1 cellular context compared by ENCODE assay signal in genomic region chr22:46753360-46753759, GRCh38.
TF ChIP-seq lines count a peak whose summit lies in the region.

No MANE protein-coding gene starts in this region.

TF ChIP-seq in H1, 55 proteins besides CTCF, POLR2A, EP300 and RAD21 (continued from another document):
- TF ChIP-seq RNF2 (IDR thresholded peaks at IDR 0.05; ENCODE audit: borderline replicate concordance, low read depth, low read length, missing control alignments, poor library complexity, severe bottlenecking), result no peak
- TF ChIP-seq, protein P1, sequence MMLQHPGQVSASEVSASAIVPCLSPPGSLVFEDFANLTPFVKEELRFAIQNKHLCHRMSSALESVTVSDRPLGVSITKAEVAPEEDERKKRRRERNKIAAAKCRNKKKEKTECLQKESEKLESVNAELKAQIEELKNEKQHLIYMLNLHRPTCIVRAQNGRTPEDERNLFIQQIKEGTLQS (IDR thresholded peaks at IDR 0.05; ENCODE audit: insufficient read depth, low read depth, low read length), result no peak
- TF ChIP-seq FOSL1 (IDR thresholded peaks at IDR 0.05; ENCODE audit: insufficient read depth, low read depth, low read length), result no peak
- no peak for TF ChIP-seq RBBP5 (IDR thresholded peaks at IDR 0.05; ENCODE audit: borderline replicate concordance, low read depth, low read length)
- no peak for TF ChIP-seq E2F6 (IDR thresholded peaks at IDR 0.05)
- TF ChIP-seq SAP30 (IDR thresholded peaks at IDR 0.05; ENCODE audit: insufficient read depth, insufficient replicate concordance, low read length), result no peak
- no peak for TF ChIP-seq NRF1 (IDR thresholded peaks at IDR 0.05; ENCODE audit: low read depth, low read length)
- no peak for TF ChIP-seq CHD2 (IDR thresholded peaks at IDR 0.05; ENCODE audit: low read length)
- TF ChIP-seq, protein P2, sequence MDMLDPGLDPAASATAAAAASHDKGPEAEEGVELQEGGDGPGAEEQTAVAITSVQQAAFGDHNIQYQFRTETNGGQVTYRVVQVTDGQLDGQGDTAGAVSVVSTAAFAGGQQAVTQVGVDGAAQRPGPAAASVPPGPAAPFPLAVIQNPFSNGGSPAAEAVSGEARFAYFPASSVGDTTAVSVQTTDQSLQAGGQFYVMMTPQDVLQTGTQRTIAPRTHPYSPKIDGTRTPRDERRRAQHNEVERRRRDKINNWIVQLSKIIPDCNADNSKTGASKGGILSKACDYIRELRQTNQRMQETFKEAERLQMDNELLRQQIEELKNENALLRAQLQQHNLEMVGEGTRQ (IDR thresholded peaks at IDR 0.05; ENCODE audit: low read length), result no peak
- TF ChIP-seq EGR1 (IDR thresholded peaks at IDR 0.05; ENCODE audit: borderline replicate concordance, low read depth, low read length), result no peak
- TF ChIP-seq TCF12 (IDR thresholded peaks at IDR 0.05; ENCODE audit: low read depth, low read length), result no peak
- TF ChIP-seq GABPA (IDR thresholded peaks at IDR 0.05; ENCODE audit: borderline replicate concordance, insufficient read depth, low read length), result no peak
